ENCODE assay signal across 25 cellular contexts in genomic region chr3:101821503-101821902, GRCh38.
"Had no signal": no experiment of that assay in that cellular context is flagged by ENCODE, and none has a peak within 500 bp of the region (broad histone marks: within the 10 kb centered on the region; RNA-seq: fewer than 3 reads in every experiment).

No MANE protein-coding gene starts in this region.

- H3K27me3 Mint-ChIP-seq: naive thymus-derived CD4-positive, alpha-beta T cell; natural killer cell treated with Interleukin-12 subunit alpha and Interleukin-12 subunit beta and Interleukin-15 and Interleukin-18, amount 100 ng/mL, for 72 hours; progenitor cell of endocrine pancreas; stimulated activated naive B cell treated with anti-CD40 and anti-IgM and Interleukin-4, amounts not matched to agents 10 μg/mL and 1 μg/mL and 100 μg/mL, for 72 hours had no signal

- H3K4me3 Mint-ChIP-seq: naive thymus-derived CD4-positive, alpha-beta T cell; natural killer cell treated with Interleukin-12 subunit alpha and Interleukin-12 subunit beta and Interleukin-15 and Interleukin-18, amount 100 ng/mL, for 72 hours; stimulated activated naive B cell treated with anti-CD40 and anti-IgM and Interleukin-4, amounts not matched to agents 10 μg/mL and 1 μg/mL and 100 μg/mL, for 72 hours had no signal

- ATAC-seq: left colon; left lung; mucosa of descending colon; naive thymus-derived CD4-positive, alpha-beta T cell; natural killer cell treated with Interleukin-12 subunit alpha and Interleukin-12 subunit beta and Interleukin-15 and Interleukin-18, amount 100 ng/mL, for 72 hours; right lobe of liver; stimulated activated naive B cell treated with anti-CD40 and anti-IgM and Interleukin-4, amounts not matched to agents 10 μg/mL and 1 μg/mL and 100 μg/mL, for 72 hours; stimulated activated naive CD8-positive, alpha-beta T cell treated with anti-CD3 and anti-CD28 coated beads, Interleukin-15, Interleukin-2, amounts not matched to agents 100 U/mL and 50 U/mL, for 24 hours had no signal

- H3K36me3 ChIP-seq: ovary, right lobe of liver, transverse colon had no signal

- H3K9me3 ChIP-seq: left lung, mucosa of descending colon, ovary, right atrium auricular region, right lobe of liver, stomach, testis, thyroid gland, transverse colon, upper lobe of left lung, vagina had no signal

- DNase-seq: hippocampal formation; left colon; midbrain; naive thymus-derived CD4-positive, alpha-beta T cell; ovary; right lobe of liver; stimulated activated CD4-positive, alpha-beta T cell treated with anti-CD3 and anti-CD28 coated beads, Interleukin-1b, Interleukin-23, amount 100 ng/mL, for 48 hours; stimulated activated CD4-positive, alpha-beta T cell treated with anti-CD3 and anti-CD28 coated beads, Interleukin-2, amount 100 ng/mL, for 48 hours; stimulated activated CD4-positive, alpha-beta T cell treated with anti-CD3 and anti-CD28 coated beads, Interleukin-4, amount 100 ng/mL, for 4 hours; stimulated activated CD8-positive, alpha-beta memory T cell treated with anti-CD3 and anti-CD28 coated beads, Interleukin-4, amount 100 ng/mL, for 48 hours; stimulated activated naive B cell treated with anti-CD40 and anti-IgM and Interleukin-4, amounts not matched to agents 10 μg/mL and 1 μg/mL and 100 μg/mL, for 72 hours; stimulated activated naive CD8-positive, alpha-beta T cell treated with anti-CD3 and anti-CD28 coated beads, Interleukin-15, Interleukin-2, amounts not matched to agents 100 U/mL and 50 U/mL, for 24 hours; stomach; testis; thyroid gland; transverse colon; upper lobe of left lung had no signal

- H3K27ac ChIP-seq: left lung, ovary, right atrium auricular region, right lobe of liver, stomach, testis, thyroid gland, transverse colon, upper lobe of left lung, vagina had no signal

- H3K4me1 ChIP-seq: testis had no signal

- H3K27me3 ChIP-seq: left lung, ovary, right atrium auricular region, right lobe of liver, stomach, testis, thyroid gland, transverse colon, upper lobe of left lung, vagina had no signal

- H3K4me2 ChIP-seq: smooth muscle cell had no signal

- H3K27ac Mint-ChIP-seq: progenitor cell of endocrine pancreas; stimulated activated naive B cell treated with anti-CD40 and anti-IgM and Interleukin-4, amounts not matched to agents 10 μg/mL and 1 μg/mL and 100 μg/mL, for 72 hours had no signal

- H3K4me3 ChIP-seq: left lung, lung, mucosa of descending colon, ovary, right atrium auricular region, right lobe of liver, smooth muscle cell, stomach, testis, thyroid gland, transverse colon, upper lobe of left lung, vagina had no signal
